ENCODE assay signal across 14 cellular contexts in the genomic region with DNA sequence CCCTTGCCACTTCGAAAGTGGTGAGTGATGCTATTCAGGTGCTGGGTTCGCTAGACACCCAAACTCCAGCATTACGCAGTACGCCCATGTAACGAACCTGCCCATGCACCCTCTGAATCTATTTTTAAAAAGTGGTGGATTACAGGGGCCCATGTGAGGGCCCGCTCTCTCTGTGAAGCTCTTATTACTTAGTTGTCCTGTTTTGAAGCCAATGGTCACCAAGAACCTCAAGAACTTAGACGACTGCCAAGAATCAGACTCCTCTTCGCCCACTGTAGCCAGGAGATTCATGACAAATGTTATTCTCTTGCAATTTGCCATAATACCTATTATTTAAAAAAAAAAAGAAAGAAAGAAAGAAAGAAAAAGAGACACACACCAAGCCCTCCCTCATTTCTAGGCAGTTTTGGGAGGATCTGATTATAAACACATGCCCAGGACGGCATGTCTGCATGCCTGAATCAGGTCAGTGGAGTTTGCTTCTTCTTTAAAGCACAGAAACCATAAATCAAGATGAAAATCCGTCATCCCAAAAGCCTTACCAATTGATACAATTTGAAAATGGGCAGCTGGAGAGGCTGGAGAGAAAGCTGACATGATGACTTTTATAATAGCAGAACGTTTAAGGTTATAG.
DNase-seq lines count a peak whose midpoint lies in the region; TF ChIP-seq lines count a peak whose summit lies in the region.
"Had no signal": no experiment of that assay in that cellular context is flagged by ENCODE, and none has a peak within 500 bp of the region (broad histone marks: within the 10 kb centered on the region; RNA-seq: fewer than 3 reads in every experiment).

No MANE protein-coding gene starts in this region.

- H3K18ac ChIP-seq in trophoblast cell (ENCODE audit: low read length) = peak overlapping the region; percentile 73

- H3K79me2 ChIP-seq in Karpas-422 (ENCODE audit: low read length) = no peaks in the 10 kb centered on the region
- no peaks in the 10 kb centered on the region for H3K79me2 ChIP-seq in trophoblast cell (ENCODE audit: control insufficient read depth, insufficient read depth, low read length, poor library complexity)

- TF ChIP-seq CTCF in mesothelial cell of epicardium (IDR thresholded peaks at IDR 0.05; ENCODE audit: unreplicated experiment) (no peak), vagina (IDR thresholded peaks at IDR 0.05) (no peak)

- no peak overlapping the region for H3K4me2 ChIP-seq in Karpas-422 (ENCODE audit: low read depth, low read length, poor library complexity, severe bottlenecking)
- peak overlapping the region; percentile 29 for H3K4me2 ChIP-seq in trophoblast cell (ENCODE audit: low read length)
- H3K4me2 ChIP-seq: BLaER1 treated with 17β-estradiol and CSF1 and Interleukin-3, amounts not matched to agents 10 nM and 100 nM; KMS-11 had no signal

- H3K9me2 ChIP-seq in Karpas-422 (replicated peaks; ENCODE audit: insufficient read depth, low read length) = no peaks in the 10 kb centered on the region

- peak overlapping the region; percentile 78 for H3K14ac ChIP-seq in trophoblast cell (ENCODE audit: low read length)

- H3K27ac Mint-ChIP-seq in mesothelial cell of epicardium = peak overlapping the region; percentile 91
- H3K27ac Mint-ChIP-seq: CD4-positive, alpha-beta memory T cell had no signal

- peaks cover 6% of the 10 kb centered on the region for H3K79me1 ChIP-seq in trophoblast cell (ENCODE audit: low read length)

- H3K4ac ChIP-seq in trophoblast cell (ENCODE audit: low read depth, low read length) = peak overlapping the region; percentile 41

- H3K4me3 ChIP-seq in Karpas-422 (ENCODE audit: low read length) = no peak overlapping the region
- H3K4me3 ChIP-seq in trophoblast cell (ENCODE audit: low read depth, low read length) = no peak overlapping the region
- H3K4me3 ChIP-seq in vagina = no peak overlapping the region
- H3K4me3 ChIP-seq in effector memory CD4-positive, alpha-beta T cell (ENCODE audit: insufficient read depth, low read depth, low read length, poor library complexity, severe bottlenecking) = no peak overlapping the region
- H3K4me3 ChIP-seq: BLaER1 treated with 17β-estradiol and CSF1 and Interleukin-3, amounts not matched to agents 10 nM and 100 nM; SJSA1 had no signal

- H4K91ac ChIP-seq in trophoblast cell (ENCODE audit: low read depth, low read length) = peak overlapping the region; percentile 90

- H3K27me3 Mint-ChIP-seq in mesothelial cell of epicardium (ENCODE audit: low read depth) = no peaks in the 10 kb centered on the region

- no peaks in the 10 kb centered on the region for H3K36me3 Mint-ChIP-seq in mesothelial cell of epicardium
- H3K36me3 Mint-ChIP-seq: CD4-positive, alpha-beta memory T cell had no signal

- intact Hi-C loops in vagina (cut with DNase I) = no loop called here

- H4K20me1 ChIP-seq in Karpas-422 (ENCODE audit: insufficient read depth, low read depth, low read length) = no peaks in the 10 kb centered on the region
- H4K20me1 ChIP-seq: BLaER1 treated with 17β-estradiol and CSF1 and Interleukin-3, amounts not matched to agents 10 nM and 100 nM had no signal

- no peak overlapping the region for H3K27ac ChIP-seq in Karpas-422 (ENCODE audit: low read length)
- peak overlapping the region; percentile 36 for H3K27ac ChIP-seq in trophoblast cell (ENCODE audit: low read depth, low read length)
- no peak overlapping the region for H3K27ac ChIP-seq in vagina
- no peak overlapping the region for H3K27ac ChIP-seq in effector memory CD4-positive, alpha-beta T cell (ENCODE audit: insufficient read depth, low read length, poor library complexity, severe bottlenecking)
- H3K27ac ChIP-seq: BLaER1 treated with 17β-estradiol and CSF1 and Interleukin-3, amounts not matched to agents 10 nM and 100 nM; KMS-11; SJSA1 had no signal

- no CpG with 5 or more reads among the region's 11 CpGs for WGBS in trophoblast cell (ENCODE audit: extremely low coverage, insufficient coverage, insufficient read length)

- H3K27me3 ChIP-seq in Karpas-422 (ENCODE audit: low read length) (no peaks in the 10 kb centered on the region), trophoblast cell (ENCODE audit: insufficient read depth, low read length) (no peaks in the 10 kb centered on the region), vagina (no peaks in the 10 kb centered on the region)
- no peaks in the 10 kb centered on the region for H3K27me3 ChIP-seq in effector memory CD4-positive, alpha-beta T cell (replicated peaks; ENCODE audit: control insufficient read depth, insufficient read depth, low read length, poor library complexity, severe bottlenecking)
- H3K27me3 ChIP-seq: BLaER1 treated with 17β-estradiol and CSF1 and Interleukin-3, amounts not matched to agents 10 nM and 100 nM; SJSA1 had no signal

- DNase-seq in NCI-H510A treated with DMSO at 0.1 percent for 48 hours (lab: John Stamatoyannopoulos, UW) (peak; percentile 49), NCI-H510A (lab: John Stamatoyannopoulos, UW) (no peak), Karpas-422 (no peak), mesothelial cell of epicardium (ENCODE audit: low spot score in 2 of 2, unreplicated experiment in 2 of 2) (no peak), trophoblast cell (no peak), vagina (ENCODE audit: extremely low spot score in 2 of 2) (no peak)
- DNase-seq in effector memory CD4-positive, alpha-beta T cell = no peak
- DNase-seq: 8988T; CD4-positive, alpha-beta memory T cell; IMR-90; OCI-M1 had no signal

- no peak for TF ChIP-seq POLR2A in vagina (IDR thresholded peaks at IDR 0.05)

- H2AK5ac ChIP-seq in trophoblast cell (ENCODE audit: low read length) = peak overlapping the region; percentile 77

- H3K36me3 ChIP-seq in Karpas-422 (ENCODE audit: insufficient read depth, low read length) (no peaks in the 10 kb centered on the region), trophoblast cell (ENCODE audit: control insufficient read depth in 1 of 2, insufficient read depth in 2 of 2, low read length in 2 of 2) (no peaks in the 10 kb centered on the region), vagina (no peaks in the 10 kb centered on the region)
- H3K36me3 ChIP-seq in effector memory CD4-positive, alpha-beta T cell (ENCODE audit: control insufficient read depth, insufficient read depth, low read length) = no peaks in the 10 kb centered on the region
- H3K36me3 ChIP-seq: BLaER1 treated with 17β-estradiol and CSF1 and Interleukin-3, amounts not matched to agents 10 nM and 100 nM; SJSA1 had no signal

- peak overlapping the region; percentile 75 for H2BK5ac ChIP-seq in trophoblast cell (ENCODE audit: low read depth, low read length, poor library complexity)

- peak overlapping the region; percentile 95 for H2BK12ac ChIP-seq in trophoblast cell (ENCODE audit: low read length)

- H3K23ac ChIP-seq in trophoblast cell (ENCODE audit: low read length) = no peak overlapping the region

- no peak overlapping the region for H3K9ac ChIP-seq in Karpas-422 (ENCODE audit: low read length)
- H3K9ac ChIP-seq in trophoblast cell (ENCODE audit: low read length) = no peak overlapping the region
- H3K9ac ChIP-seq: BLaER1 treated with 17β-estradiol and CSF1 and Interleukin-3, amounts not matched to agents 10 nM and 100 nM; KMS-11 had no signal

- 0 out of 2 replicates have a peak overlapping the region, but pooled peaks have one; percentile 2 for H2AFZ ChIP-seq in Karpas-422 (ENCODE audit: low read length)
- H2AFZ ChIP-seq in trophoblast cell (ENCODE audit: insufficient read depth, low read length, poor library complexity) = no peak overlapping the region

- H2BK120ac ChIP-seq in trophoblast cell (ENCODE audit: insufficient read depth, low read length, poor library complexity) = peak overlapping the region; percentile 93

- H4K12ac ChIP-seq in trophoblast cell (ENCODE audit: low read depth, low read length) = no peak overlapping the region

- H3K9me3 ChIP-seq in Karpas-422 (ENCODE audit: low read length) = no peaks in the 10 kb centered on the region
- no peaks in the 10 kb centered on the region for H3K9me3 ChIP-seq in trophoblast cell (ENCODE audit: insufficient read depth, low read depth, low read length)
- no peaks in the 10 kb centered on the region for H3K9me3 ChIP-seq in vagina
- no peaks in the 10 kb centered on the region for H3K9me3 ChIP-seq in effector memory CD4-positive, alpha-beta T cell (ENCODE audit: control insufficient read depth, low read length)
- H3K9me3 ChIP-seq: BLaER1 treated with 17β-estradiol and CSF1 and Interleukin-3, amounts not matched to agents 10 nM and 100 nM; SJSA1 had no signal

- H3K4me1 ChIP-seq in Karpas-422 (ENCODE audit: low read length) (no peaks in the 10 kb centered on the region), trophoblast cell (ENCODE audit: control insufficient read depth in 1 of 2, insufficient read depth in 2 of 2, low read length in 2 of 2) (peaks cover 17 to 28% of the 10 kb centered on the region in 2 experiments), vagina (no peaks in the 10 kb centered on the region)
- H3K4me1 ChIP-seq in effector memory CD4-positive, alpha-beta T cell (ENCODE audit: control insufficient read depth, insufficient read depth, low read length, poor library complexity, severe bottlenecking) = no peaks in the 10 kb centered on the region
- H3K4me1 ChIP-seq: BLaER1 treated with 17β-estradiol and CSF1 and Interleukin-3, amounts not matched to agents 10 nM and 100 nM; SJSA1 had no signal

- H3K4me3 Mint-ChIP-seq in mesothelial cell of epicardium = peak overlapping the region; percentile 33
- H3K4me3 Mint-ChIP-seq: CD4-positive, alpha-beta memory T cell had no signal

- peaks cover 83% of the 10 kb centered on the region for H3K4me1 Mint-ChIP-seq in mesothelial cell of epicardium
- H3K4me1 Mint-ChIP-seq: CD4-positive, alpha-beta memory T cell had no signal

- H3K9me3 Mint-ChIP-seq in mesothelial cell of epicardium = peaks cover 8% of the 10 kb centered on the region
- H3K9me3 Mint-ChIP-seq: CD4-positive, alpha-beta memory T cell had no signal

- peak overlapping the region; percentile 41 for H4K8ac ChIP-seq in trophoblast cell (ENCODE audit: low read depth, low read length)
